In genomic region chr17:80752369-80752705, GRCh38 we compare ENCODE assay signal across 13 cellular contexts.
DNase-seq lines count a peak whose midpoint lies in the region; ATAC-seq and TF ChIP-seq lines count a peak whose summit lies in the region.
"Had no signal": no experiment of that assay in that cellular context is flagged by ENCODE, and none has a peak within 500 bp of the region (broad histone marks: within the 10 kb centered on the region; RNA-seq: fewer than 3 reads in every experiment).

No MANE protein-coding gene starts in this region.

- peak overlapping the region in 1 of 2 experiments; percentile 93 for H3K14ac ChIP-seq in mesenchymal stem cell (ENCODE audit: low read length in 2 of 2)

- no peaks in the 10 kb centered on the region for H3K79me2 ChIP-seq in SK-N-SH (ENCODE audit: insufficient read depth)

- peak overlapping the region; percentile 79 for H3K27ac Mint-ChIP-seq in activated naive CD4-positive, alpha-beta T cell treated with anti-CD3 and anti-CD28 coated beads for 36 hours
- peak overlapping the region; percentile 87 to 95 for H3K27ac Mint-ChIP-seq in activated naive CD4-positive, alpha-beta T cell treated with anti-CD3 and anti-CD28 coated beads, Interleukin-2, amount 50 U/mL, for 72 hours

- no peak overlapping the region for H4K91ac ChIP-seq in mesenchymal stem cell (ENCODE audit: low read length)

- H3K36me3 ChIP-seq in mesenchymal stem cell (ENCODE audit: control insufficient read depth in 1 of 2, insufficient read depth in 2 of 2, low read depth in 1 of 2, low read length in 2 of 2) = peaks cover 33 to 34% of the 10 kb centered on the region in 2 experiments
- H3K36me3 ChIP-seq in thymus (ENCODE audit: control insufficient read depth, insufficient read depth) = peaks cover 23% of the 10 kb centered on the region
- H3K36me3 ChIP-seq in SK-N-SH (replicated peaks in 1 of 2; ENCODE audit: control insufficient read depth in 1 of 2, insufficient read depth in 2 of 2, low read length in 1 of 2) = peaks cover 16% of the 10 kb centered on the region in 2 experiments

- no peak for TF ChIP-seq EP300 in SK-N-SH (IDR thresholded peaks at IDR 0.05; ENCODE audit: borderline replicate concordance in 1 of 2, low read depth in 1 of 2, low read length in 1 of 2)

- no peak for TF ChIP-seq RAD21 in SK-N-SH (IDR thresholded peaks at IDR 0.05; ENCODE audit: low read length)

- H3K27ac ChIP-seq in mesenchymal stem cell (ENCODE audit: low read length, poor library complexity, severe bottlenecking) (peak overlapping the region; percentile 70), thymus (ENCODE audit: low read depth) (peak overlapping the region; percentile 88), SK-N-SH (ENCODE audit: low read depth in 2 of 2, low read length in 1 of 2) (peak overlapping the region in 1 of 2 experiments; percentile 75; a peak in 2 of 4 replicates)
- H3K27ac ChIP-seq: ascending aorta had no signal

- no peak for DNase-seq in activated naive CD4-positive, alpha-beta T cell treated with anti-CD3 and anti-CD28 coated beads for 36 hours
- no peak for DNase-seq in activated naive CD4-positive, alpha-beta T cell (lab: John Stamatoyannopoulos, UW)
- DNase-seq in activated naive CD4-positive, alpha-beta T cell treated with anti-CD3 and anti-CD28 coated beads, Interleukin-2, amount 50 U/mL, for 72 hours (ENCODE audit: low spot score in 2 of 2) = no peak
- DNase-seq in mesenchymal stem cell (no peak), glomerular visceral epithelial cell (ENCODE audit: extremely low spot score) (no peak), DMS 273 (lab: John Stamatoyannopoulos, UW; ENCODE audit: unreplicated experiment) (no peak), SK-N-SH (no peak)
- DNase-seq: effector memory CD8-positive, alpha-beta T cell; MG63; NCI-H2171; SW 1271 had no signal

- peak overlapping the region; percentile 3 for H2AK5ac ChIP-seq in mesenchymal stem cell (ENCODE audit: low read length, severe bottlenecking)

- no peak overlapping the region for H4K8ac ChIP-seq in mesenchymal stem cell (ENCODE audit: low read length)

- H3K4me1 Mint-ChIP-seq in activated naive CD4-positive, alpha-beta T cell treated with anti-CD3 and anti-CD28 coated beads for 36 hours (ENCODE audit: low read depth) = peaks cover 51% of the 10 kb centered on the region

- H3K4me2 ChIP-seq in mesenchymal stem cell (ENCODE audit: low read length, poor library complexity, severe bottlenecking) (no peak overlapping the region), SK-N-SH (no peak overlapping the region)

- H3K9ac ChIP-seq in mesenchymal stem cell (ENCODE audit: low read length) (peak overlapping the region; percentile 89), SK-N-SH (no peak overlapping the region)

- H3K18ac ChIP-seq in mesenchymal stem cell (ENCODE audit: low read depth in 1 of 2, low read length in 2 of 2) = peak overlapping the region; percentile 38 to 75

- H3K9me3 Mint-ChIP-seq in activated naive CD4-positive, alpha-beta T cell treated with anti-CD3 and anti-CD28 coated beads for 36 hours = peaks cover 2% of the 10 kb centered on the region
- peaks cover 5 to 10% of the 10 kb centered on the region in 2 donors for H3K9me3 Mint-ChIP-seq in activated naive CD4-positive, alpha-beta T cell treated with anti-CD3 and anti-CD28 coated beads, Interleukin-2, amount 50 U/mL, for 72 hours
- H3K9me3 Mint-ChIP-seq: effector memory CD8-positive, alpha-beta T cell had no signal

- CTCF ChIA-PET in activated naive CD4-positive, alpha-beta T cell treated with anti-CD3 and anti-CD28 coated beads for 36 hours (lab: Charles Lee) = interaction anchor here (1.4 kb wide), 1 partner anchor 10 kb away, joined by 3 read pairs; no protein-coding TSS in a partner anchor
- CTCF ChIA-PET in SK-N-SH (lab: Yijun Ruan, JAX) = interaction anchor here (0.7 to 1.1 kb wide), 2 partner anchors 14 to 19 kb away, joined by 3 read pairs; no protein-coding TSS in a partner anchor

- POLR2A ChIA-PET in SK-N-SH (lab: Yijun Ruan, JAX) = no interaction called here

- no peak overlapping the region for H2BK120ac ChIP-seq in mesenchymal stem cell (ENCODE audit: low read depth, low read length)

- H2BK12ac ChIP-seq in mesenchymal stem cell (ENCODE audit: low read length in 2 of 2) = peak overlapping the region in 1 of 2 experiments; percentile 80

- H3K9me2 ChIP-seq in SK-N-SH = no peaks in the 10 kb centered on the region

- intact Hi-C loops in activated naive CD4-positive, alpha-beta T cell treated with anti-CD3 and anti-CD28 coated beads for 36 hours (cut with micrococcal nuclease) = no loop called here

- H3K27me3 Mint-ChIP-seq in activated naive CD4-positive, alpha-beta T cell treated with anti-CD3 and anti-CD28 coated beads for 36 hours (ENCODE audit: low read depth) = no peaks in the 10 kb centered on the region
- H3K27me3 Mint-ChIP-seq: effector memory CD8-positive, alpha-beta T cell had no signal

- no peak overlapping the region for H2BK5ac ChIP-seq in mesenchymal stem cell (ENCODE audit: low read depth, low read length, poor library complexity, severe bottlenecking)

- no peak overlapping the region for H2BK15ac ChIP-seq in mesenchymal stem cell (ENCODE audit: low read depth, poor library complexity, severe bottlenecking)

- H3F3A ChIP-seq in SK-N-SH (replicated peaks; ENCODE audit: insufficient read depth) = no peaks in the 10 kb centered on the region

- H3K27me3 ChIP-seq in mesenchymal stem cell (ENCODE audit: control insufficient read depth in 1 of 2, insufficient read depth in 1 of 2, low read length in 2 of 2) (no peaks in the 10 kb centered on the region), thymus (ENCODE audit: control insufficient read depth, insufficient read depth) (no peaks in the 10 kb centered on the region), SK-N-SH (ENCODE audit: insufficient read depth) (no peaks in the 10 kb centered on the region)
- H3K27me3 ChIP-seq: ascending aorta, MG63 had no signal

- TF ChIP-seq CTCF in SK-N-SH (IDR thresholded peaks at IDR 0.05) = no peak

- H3K4me3 Mint-ChIP-seq in activated naive CD4-positive, alpha-beta T cell treated with anti-CD3 and anti-CD28 coated beads for 36 hours = no peak overlapping the region
- H3K4me3 Mint-ChIP-seq: effector memory CD8-positive, alpha-beta T cell had no signal

- H3K4me3 ChIP-seq in mesenchymal stem cell (ENCODE audit: insufficient read depth in 1 of 2, low read depth in 1 of 2, low read length in 2 of 2) = no peak overlapping the region
- H3K4me3 ChIP-seq in thymus (ENCODE audit: low read length) = peak overlapping the region; percentile 1
- no peak overlapping the region for H3K4me3 ChIP-seq in SK-N-SH (ENCODE audit: low read depth in 2 of 2, low read length in 1 of 2)
- H3K4me3 ChIP-seq: ascending aorta, MG63 had no signal

- H2AFZ ChIP-seq in mesenchymal stem cell (ENCODE audit: low read depth, low read length) = no peak overlapping the region
- H2AFZ ChIP-seq in SK-N-SH (ENCODE audit: low read depth) = no peak overlapping the region

- no peak overlapping the region for H3K23ac ChIP-seq in mesenchymal stem cell (ENCODE audit: low read length in 2 of 2)

- ATAC-seq in activated naive CD4-positive, alpha-beta T cell treated with anti-CD3 and anti-CD28 coated beads, Interleukin-2, amount 50 U/mL, for 72 hours = no peak
- ATAC-seq: effector memory CD8-positive, alpha-beta T cell had no signal

- H3K4me1 ChIP-seq in mesenchymal stem cell (ENCODE audit: control insufficient read depth, insufficient read depth, low read depth, low read length) = peaks cover 15% of the 10 kb centered on the region
- H3K4me1 ChIP-seq in thymus (ENCODE audit: control insufficient read depth, insufficient read depth, low read length) = peaks cover 57% of the 10 kb centered on the region
- H3K4me1 ChIP-seq in SK-N-SH (ENCODE audit: control insufficient read depth in 1 of 2, insufficient read depth in 2 of 2, low read depth in 1 of 2, low read length in 1 of 2) = peaks cover 0 to 16% of the 10 kb centered on the region in 2 experiments; a peak in 2 of 4 replicates
- H3K4me1 ChIP-seq: ascending aorta had no signal

- H3K79me1 ChIP-seq in mesenchymal stem cell (replicated peaks; ENCODE audit: low read length, poor library complexity, severe bottlenecking) = peaks cover 14% of the 10 kb centered on the region

- peaks cover 20% of the 10 kb centered on the region for H3K36me3 Mint-ChIP-seq in activated naive CD4-positive, alpha-beta T cell treated with anti-CD3 and anti-CD28 coated beads for 36 hours (ENCODE audit: low read depth)
- H3K36me3 Mint-ChIP-seq in activated naive CD4-positive, alpha-beta T cell treated with anti-CD3 and anti-CD28 coated beads, Interleukin-2, amount 50 U/mL, for 72 hours = peaks cover 34 to 51% of the 10 kb centered on the region in 2 donors

- WGBS in mesenchymal stem cell = 87% methylated on average over 4 of the region's 5 CpGs
- WGBS in thymus = 9% methylated on average over 5 of the region's 5 CpGs
- WGBS in SK-N-SH (ENCODE audit: low lambda C conversion rate) = 99% methylated on average over 5 of the region's 5 CpGs

- H4K20me1 ChIP-seq in SK-N-SH (ENCODE audit: insufficient read depth) = no peaks in the 10 kb centered on the region

- H3K9me3 ChIP-seq in mesenchymal stem cell (ENCODE audit: control insufficient read depth, low read length) (no peaks in the 10 kb centered on the region), thymus (ENCODE audit: control insufficient read depth) (no peaks in the 10 kb centered on the region), SK-N-SH (no peaks in the 10 kb centered on the region)
- H3K9me3 ChIP-seq: ascending aorta, MG63 had no signal

- peak overlapping the region; percentile 42 to 54 for H3K4ac ChIP-seq in mesenchymal stem cell (ENCODE audit: low read depth in 1 of 2, low read length in 2 of 2)

TF ChIP-seq in SK-N-SH, 30 proteins besides CTCF, POLR2A, EP300 and RAD21 (continues in another document):
- TF ChIP-seq USF1 (IDR thresholded peaks at IDR 0.05; ENCODE audit: borderline replicate concordance, low read depth) = no peak
